In genomic region chr12:33663000-33663654, GRCh38 we compare ENCODE assay signal across 1 cellular context.
TF ChIP-seq lines count a peak whose summit lies in the region.

No MANE protein-coding gene starts in this region.

TF ChIP-seq in GM23338, 12 proteins besides CTCF, POLR2A, EP300 and RAD21 (continued from another document):
- no peak for TF ChIP-seq EZH2phosphoT487 (IDR thresholded peaks at IDR 0.05; ENCODE audit: unreplicated experiment)
- no peak for TF ChIP-seq POLR2AphosphoS5 (IDR thresholded peaks at IDR 0.05; ENCODE audit: low read depth)
- TF ChIP-seq ZNF331 (CRISPR knock-in tag; IDR thresholded peaks at IDR 0.05; ENCODE audit: low read depth): no peak
- no peak for TF ChIP-seq ZNF114 (CRISPR knock-in tag; IDR thresholded peaks at IDR 0.05)
TF ChIP-seq in GM23338: peak in this region for 0.
